In genomic region chr3:134374791-134375541, GRCh38 we compare ENCODE assay signal across 8 cellular contexts. TPM values are rescaled to one million over a fixed set of nuclear protein-coding genes. Genes with fewer than 3 reads are reported as not detected.
DNase-seq lines count a peak whose midpoint lies in the region; ATAC-seq, FAIRE-seq and TF ChIP-seq lines count a peak whose summit lies in the region.

No MANE protein-coding gene starts in this region.

- H3F3A ChIP-seq in PC-9 (ENCODE audit: insufficient read depth, low read depth), result peaks cover 58% of the 10 kb centered on the region

- peak; percentile 9 for ATAC-seq in activated CD8-positive, alpha-beta memory T cell treated with anti-CD3 and anti-CD28 coated beads, Interleukin-2, amount 10 ng/mL, durations not matched to agents 7 days and 5 days
- ATAC-seq in naive B cell (ENCODE audit: low read depth in 2 of 2) (no peak), HG02870 (IDR thresholded peaks at IDR 0.05; ENCODE audit: unreplicated experiment) (no peak), GM19452 (IDR thresholded peaks at IDR 0.05; ENCODE audit: unreplicated experiment) (no peak)

- no peak for TF ChIP-seq POLR2A in endothelial cell of umbilical vein (IDR thresholded peaks at IDR 0.05; ENCODE audit: low read depth, low read length)

- H3K27me3 ChIP-seq in PC-9 (ENCODE audit: insufficient read depth, low read depth) (no peaks in the 10 kb centered on the region), endothelial cell of umbilical vein (ENCODE audit: control insufficient read depth in 2 of 2, insufficient read depth in 2 of 2, low read length in 2 of 2) (no peaks in the 10 kb centered on the region)

- peaks cover 66% of the 10 kb centered on the region for H3K27me3 Mint-ChIP-seq in activated CD8-positive, alpha-beta memory T cell treated with anti-CD3 and anti-CD28 coated beads, Interleukin-2, amount 10 ng/mL, durations not matched to agents 7 days and 5 days
- H3K27me3 Mint-ChIP-seq in naive B cell, result peaks cover 35 to 72% (median 70%) of the 10 kb centered on the region in 3 donors

- no peak overlapping the region for H3K27ac Mint-ChIP-seq in activated CD8-positive, alpha-beta memory T cell treated with anti-CD3 and anti-CD28 coated beads, Interleukin-2, amount 10 ng/mL, durations not matched to agents 7 days and 5 days
- peak overlapping the region in 1 of 6 donors; percentile 27 for H3K27ac Mint-ChIP-seq in naive B cell

- no peaks in the 10 kb centered on the region for H3K36me3 Mint-ChIP-seq in activated CD8-positive, alpha-beta memory T cell treated with anti-CD3 and anti-CD28 coated beads, Interleukin-2, amount 10 ng/mL, durations not matched to agents 7 days and 5 days
- H3K36me3 Mint-ChIP-seq in naive B cell, result no peaks in the 10 kb centered on the region

- H2AFZ ChIP-seq in PC-9 (peak overlapping the region; percentile 74), endothelial cell of umbilical vein (ENCODE audit: low read depth, low read length) (peak overlapping the region; percentile 69)

- H3K9me2 ChIP-seq in PC-9 (ENCODE audit: insufficient read depth), result no peaks in the 10 kb centered on the region

- H3K4me1 ChIP-seq in PC-9 (replicated peaks; ENCODE audit: insufficient read depth) (peaks cover 62% of the 10 kb centered on the region), endothelial cell of umbilical vein (ENCODE audit: control insufficient read depth, extremely low read depth, insufficient read depth, low read length) (peaks cover 41% of the 10 kb centered on the region)

- BruUV-seq in PC-9 (replicated peaks; lab: Mats Ljungman, UMichigan) (TSS peak; percentile 54), endothelial cell of umbilical vein (replicated peaks; lab: Mats Ljungman, UMichigan) (no TSS peak)

- FAIRE-seq in endothelial cell of umbilical vein (lab: Jason Lieb, UNC), result no peak

- H3K27ac ChIP-seq in PC-9 (peak overlapping the region; percentile 98), endothelial cell of umbilical vein (ENCODE audit: insufficient read depth, low read depth, low read length) (peak overlapping the region; percentile 99)

- peak overlapping the region; percentile 74 for H3K9ac ChIP-seq in endothelial cell of umbilical vein (replicated peaks; ENCODE audit: extremely low read depth, insufficient read depth, low read length)

- H3K4me3 Mint-ChIP-seq in activated CD8-positive, alpha-beta memory T cell treated with anti-CD3 and anti-CD28 coated beads, Interleukin-2, amount 10 ng/mL, durations not matched to agents 7 days and 5 days, result peak overlapping the region; percentile 30
- peak overlapping the region; percentile 19 to 86 (median 70) for H3K4me3 Mint-ChIP-seq in naive B cell

- CTCF ChIA-PET in activated CD8-positive, alpha-beta memory T cell treated with anti-CD3 and anti-CD28 coated beads, Interleukin-2, amount 10 ng/mL, durations not matched to agents 7 days and 5 days (lab: Charles Lee), result no interaction called here
- CTCF ChIA-PET in PC-9 (lab: Charles Lee) (interaction anchor here (1.0 to 1.8 kb wide), 3 partner anchors 8 to 98 kb away, joined by 4 to 7 read pairs (median 5); no protein-coding TSS in a partner anchor), endothelial cell of umbilical vein (lab: Charles Lee) (interaction anchor here (0.6 to 6.0 kb wide), 11 partner anchors 11 to 163 kb away, joined by 3 to 60 read pairs (median 4); no protein-coding TSS in a partner anchor)

- H3K79me2 ChIP-seq in PC-9 (ENCODE audit: low read depth), result peaks cover 64% of the 10 kb centered on the region
- peaks cover 40% of the 10 kb centered on the region for H3K79me2 ChIP-seq in endothelial cell of umbilical vein (ENCODE audit: control insufficient read depth, insufficient read depth, low read length)

- peaks cover 8% of the 10 kb centered on the region for H3K4me1 Mint-ChIP-seq in activated CD8-positive, alpha-beta memory T cell treated with anti-CD3 and anti-CD28 coated beads, Interleukin-2, amount 10 ng/mL, durations not matched to agents 7 days and 5 days
- H3K4me1 Mint-ChIP-seq in naive B cell, result peaks cover 12 to 17% (median 13%) of the 10 kb centered on the region in 3 donors

- peak overlapping the region; percentile 100 for H3K4me3 ChIP-seq in PC-9
- H3K4me3 ChIP-seq in endothelial cell of umbilical vein (replicated peaks in 1 of 3; ENCODE audit: insufficient read depth in 1 of 3, low read depth in 1 of 3, low read length in 3 of 3), result peak overlapping the region; percentile 19 to 73 (median 36)

- H3K36me3 ChIP-seq in PC-9 (ENCODE audit: low read depth) (peaks cover 34% of the 10 kb centered on the region), endothelial cell of umbilical vein (ENCODE audit: control insufficient read depth in 2 of 2, extremely low read depth in 1 of 2, insufficient read depth in 2 of 2, low read length in 2 of 2) (peaks cover 11 to 12% of the 10 kb centered on the region in 2 experiments)

- H3K9me3 Mint-ChIP-seq in activated CD8-positive, alpha-beta memory T cell treated with anti-CD3 and anti-CD28 coated beads, Interleukin-2, amount 10 ng/mL, durations not matched to agents 7 days and 5 days (ENCODE audit: low read depth), result no peaks in the 10 kb centered on the region
- peaks cover 0 to 3% (median 2%) of the 10 kb centered on the region in 7 donors for H3K9me3 Mint-ChIP-seq in naive B cell

- H3K9me3 ChIP-seq in PC-9 (ENCODE audit: insufficient read depth, low read depth) (no peaks in the 10 kb centered on the region), endothelial cell of umbilical vein (replicated peaks; ENCODE audit: control insufficient read depth, insufficient read depth, low read length) (no peaks in the 10 kb centered on the region)

- peaks cover 36% of the 10 kb centered on the region for H4K20me1 ChIP-seq in PC-9 (ENCODE audit: insufficient read depth)
- no peaks in the 10 kb centered on the region for H4K20me1 ChIP-seq in endothelial cell of umbilical vein (replicated peaks; ENCODE audit: control insufficient read depth, extremely low read depth, insufficient read depth, low read length)

- H3K9me1 ChIP-seq in endothelial cell of umbilical vein (replicated peaks; ENCODE audit: control insufficient read depth, extremely low read depth, insufficient read depth, low read length), result no peaks in the 10 kb centered on the region

- POLR2A ChIA-PET in PC-9 (lab: Charles Lee; ENCODE audit: unreplicated experiment) (interaction anchor here (0.5 to 3.2 kb wide), 25 partner anchors 11 to 1840 kb away, joined by 3 to 76 read pairs (median 5); partner anchors contain the start of genes ANAPC13 and CEP63), endothelial cell of umbilical vein (lab: Charles Lee) (interaction anchor here (0.6 to 4.0 kb wide), 18 partner anchors 11 to 111 kb away, joined by 3 to 46 read pairs (median 3); partner anchors contain the start of genes ANAPC13 and CEP63)

- dilution Hi-C loops in endothelial cell of umbilical vein (cut with MboI; ENCODE audit: extremely low pct_ligation_motif_present, low sequenced_read_pairs), result no loop called here

- DNase-seq in activated CD8-positive, alpha-beta memory T cell treated with anti-CD3 and anti-CD28 coated beads, Interleukin-2, amount 10 ng/mL, durations not matched to agents 7 days and 5 days, result no peak
- no peak for DNase-seq in activated CD8-positive, alpha-beta memory T cell treated with anti-CD3 and anti-CD28 coated beads, Interleukin-2, amount 50 U/mL, for 4 hours
- DNase-seq in PC-9 (peak; percentile 89 to 96), endothelial cell of umbilical vein (ENCODE audit: low read depth, low spot score) (peak; percentile 62), naive B cell (no peak)
- no peak for DNase-seq in activated CD4-positive, CD25-positive, alpha-beta regulatory T cell (lab: John Stamatoyannopoulos, UW)

- TF ChIP-seq CTCF in PC-9 (conservative IDR thresholded peaks at IDR 0.05) (no peak), endothelial cell of umbilical vein (IDR thresholded peaks at IDR 0.05; ENCODE audit: extremely low read depth in 1 of 2, insufficient read depth in 1 of 2, low read depth in 1 of 2, low read length in 2 of 2) (no peak)

- intact Hi-C loops in PC-9 (cut with micrococcal nuclease; ENCODE audit: unreplicated experiment), result loop anchor here (1.0 to 2.0 kb wide), 8 partner anchors 11 to 99 kb away; no protein-coding TSS in a partner anchor
- intact Hi-C loops in endothelial cell of umbilical vein (cut with micrococcal nuclease), result loop anchor here (1.0 to 5.0 kb wide), 7 partner anchors 52 to 472 kb away; partner anchors contain the start of genes CEP63 and RYK

- H3K4me2 ChIP-seq in PC-9 (peak overlapping the region; percentile 99), endothelial cell of umbilical vein (ENCODE audit: insufficient read depth, low read length) (peak overlapping the region; percentile 63)

TF ChIP-seq in endothelial cell of umbilical vein, 7 proteins besides CTCF, POLR2A, EP300 and RAD21:
- TF ChIP-seq MAX (IDR thresholded peaks at IDR 0.05; ENCODE audit: insufficient read depth, insufficient read length), result no peak
- no peak for TF ChIP-seq EZH2 (IDR thresholded peaks at IDR 0.05; ENCODE audit: borderline replicate concordance, low read depth, low read length, severe bottlenecking)
- no peak for TF ChIP-seq JUN (IDR thresholded peaks at IDR 0.05; ENCODE audit: borderline replicate concordance, insufficient read depth, insufficient read length, low read depth)
- TF ChIP-seq GATA2 (IDR thresholded peaks at IDR 0.05; ENCODE audit: insufficient read depth, insufficient read length, low read depth, low read length), result no peak
- TF ChIP-seq MYC (IDR thresholded peaks at IDR 0.05; ENCODE audit: low read depth, low read length), result no peak
- no peak for TF ChIP-seq POLR2AphosphoS5 (IDR thresholded peaks at IDR 0.05; ENCODE audit: insufficient read depth, low read depth, low read length)
- no peak for TF ChIP-seq FOS (IDR thresholded peaks at IDR 0.05; ENCODE audit: borderline replicate concordance, insufficient read depth, low read length)

RNA-seq across cellular contexts. Expression of gene AMOTL2, which starts 0.7 kb away (rescaled TPM):
- total RNA-seq in activated CD8-positive, alpha-beta memory T cell treated with anti-CD3 and anti-CD28 coated beads, Interleukin-2, amount 10 ng/mL, durations not matched to agents 7 days and 5 days, result not detected
- 147 and 221 TPM in 2 replicates for total RNA-seq in PC-9 (2021)
- total RNA-seq in endothelial cell of umbilical vein, result 145 and 167 TPM in 2 replicates
- 129 and 130 TPM in 2 replicates for polyA plus RNA-seq in endothelial cell of umbilical vein
- 123 and 135 TPM in 2 replicates for polyA plus RNA-seq in endothelial cell of umbilical vein (2011; cell fraction: cytosol; rRNA removed)
- 200 and 222 TPM in 2 replicates for polyA plus RNA-seq in endothelial cell of umbilical vein (2011; cell fraction: nucleus; rRNA removed)
- polyA plus RNA-seq in endothelial cell of umbilical vein (2012), result 67.7 and 69.8 TPM in 2 replicates
- 186 and 195 TPM in 2 replicates for polyA minus RNA-seq in endothelial cell of umbilical vein
- 41.2 TPM for polyA minus RNA-seq in endothelial cell of umbilical vein (2011; cell fraction: cytosol; rRNA and poly(A)+ RNA removed)
- polyA minus RNA-seq in endothelial cell of umbilical vein (2011; cell fraction: nucleus; rRNA and poly(A)+ RNA removed), result 95.7 and 170 TPM in 2 replicates
- polyA plus RNA-seq in naive B cell (ENCODE audit: low read depth in 6 of 6), result not detected

Comparison
In these comparisons a context has a peak if more than half of its experiments do, and no peak if none do; other contexts are left out.
1. DNase-seq: peak in PC-9 (2 of 2) and endothelial cell of umbilical vein (single experiment); none in activated CD8-positive, alpha-beta memory T cell treated with anti-CD3 and anti-CD28 coated beads, Interleukin-2, amount 10 ng/mL, durations not matched to agents 7 days and 5 days (single experiment), activated CD8-positive, alpha-beta memory T cell treated with anti-CD3 and anti-CD28 coated beads, Interleukin-2, amount 50 U/mL, for 4 hours (single experiment), naive B cell (single experiment) and activated CD4-positive, CD25-positive, alpha-beta regulatory T cell (0 of 4).
2. RNA of gene AMOTL2, which starts 0.7 kb away (total RNA-seq): 147 to 221 TPM in PC-9 and 145 to 167 TPM in endothelial cell of umbilical vein; not detected in activated CD8-positive, alpha-beta memory T cell treated with anti-CD3 and anti-CD28 coated beads, Interleukin-2, amount 10 ng/mL, durations not matched to agents 7 days and 5 days; every median in the first group is over 100 times any median in the second.